ENCODE assay signal across 31 cellular contexts in genomic region chr14:80981673-80982072, GRCh38. TPM values are rescaled to one million over a fixed set of nuclear protein-coding genes. Genes with fewer than 3 reads are reported as not detected.
"Had no signal": no experiment of that assay in that cellular context is flagged by ENCODE, and none has a peak within 500 bp of the region (broad histone marks: within the 10 kb centered on the region; RNA-seq: fewer than 3 reads in every experiment).

No MANE protein-coding gene starts in this region.

- H3K4me3 ChIP-seq: heart right ventricle, hepatocyte, left ventricle myocardium inferior, lung, neural progenitor cell, right atrium auricular region, right lobe of liver, skin epidermis, stomach, testis, tibial nerve, uterus had no signal

- H3K27ac ChIP-seq: heart right ventricle, hepatocyte, left ventricle myocardium inferior, neural progenitor cell, neutrophil, parathyroid adenoma, right atrium auricular region, right lobe of liver, skin epidermis, stomach, testis, tibial nerve, uterus had no signal

- ATAC-seq: heart right ventricle; natural killer cell; stimulated activated naive CD8-positive, alpha-beta T cell treated with anti-CD3 and anti-CD28 coated beads, Interleukin-15, Interleukin-2, amounts not matched to agents 100 U/mL and 50 U/mL, for 24 hours had no signal

- H3K27ac Mint-ChIP-seq: mesothelial cell of epicardium, naive B cell, natural killer cell, nephron progenitor cell, neural progenitor cell, type B pancreatic cell had no signal

- H3K4me1 Mint-ChIP-seq: mesothelial cell of epicardium, natural killer cell, nephron progenitor cell had no signal

- H3K36me3 Mint-ChIP-seq: mesothelial cell of epicardium, naive B cell, natural killer cell, neural progenitor cell, type B pancreatic cell had no signal

- H3K4me1 ChIP-seq: heart right ventricle, left ventricle myocardium inferior, neural progenitor cell, parathyroid adenoma, right atrium auricular region, right lobe of liver, stomach, testis, tibial nerve, uterus had no signal

- H3K4me2 ChIP-seq: hepatocyte, neural progenitor cell had no signal

- H3K9ac ChIP-seq: neural progenitor cell, parathyroid adenoma had no signal

- H3K9me3 Mint-ChIP-seq: mesothelial cell of epicardium, naive B cell, natural killer cell, nephron progenitor cell, neural progenitor cell, type B pancreatic cell had no signal

- H3K4me3 Mint-ChIP-seq: mesothelial cell of epicardium, naive B cell, natural killer cell, nephron progenitor cell, neural progenitor cell, type B pancreatic cell had no signal

- H3K27me3 ChIP-seq: hepatocyte, neural progenitor cell, neutrophil, right atrium auricular region, right lobe of liver, testis, tibial nerve, uterus had no signal

- H3K9me3 ChIP-seq: heart right ventricle, left ventricle myocardium inferior, neutrophil, right atrium auricular region, right lobe of liver, stomach, testis, tibial nerve, uterus had no signal

- DNase-seq: heart right ventricle; islet precursor cell; left ventricle myocardium inferior; mesendoderm; naive B cell; natural killer cell; nephron progenitor cell; occipital lobe; right lobe of liver; stimulated activated CD4-positive, alpha-beta T cell treated with anti-CD3 and anti-CD28 coated beads, Interleukin-12 subunit alpha, Interleukin-12 subunit beta, amount 100 ng/mL, for 4 hours; stimulated activated CD4-positive, alpha-beta T cell treated with anti-CD3 and anti-CD28 coated beads, Interleukin-15, amount 100 ng/mL, for 24 hours; stimulated activated CD4-positive, alpha-beta T cell treated with anti-CD3 and anti-CD28 coated beads, Interleukin-2, amount 100 ng/mL, for 24 hours; stimulated activated CD4-positive, alpha-beta T cell treated with anti-CD3 and anti-CD28 coated beads, Interleukin-4, amount 100 ng/mL, for 1 hour; stimulated activated naive CD8-positive, alpha-beta T cell treated with anti-CD3 and anti-CD28 coated beads, Interleukin-15, Interleukin-2, amounts not matched to agents 100 U/mL and 50 U/mL, for 24 hours; stomach; testis; uterus had no signal

- H3K36me3 ChIP-seq: heart right ventricle, left ventricle myocardium inferior, neural progenitor cell, neutrophil, right atrium auricular region, right lobe of liver, stomach, tibial nerve, uterus had no signal

RNA-seq across cellular contexts. Expression of gene TSHR, which starts 26.3 kb away (rescaled TPM):
- total RNA-seq: heart right ventricle, hepatocyte, kidney epithelial cell, left ventricle myocardium inferior, mesothelial cell of epicardium, osteocyte, pulmonary artery endothelial cell, right atrium auricular region, ureter had no signal
